37 cellular contexts compared by ENCODE assay signal in the genomic region with DNA sequence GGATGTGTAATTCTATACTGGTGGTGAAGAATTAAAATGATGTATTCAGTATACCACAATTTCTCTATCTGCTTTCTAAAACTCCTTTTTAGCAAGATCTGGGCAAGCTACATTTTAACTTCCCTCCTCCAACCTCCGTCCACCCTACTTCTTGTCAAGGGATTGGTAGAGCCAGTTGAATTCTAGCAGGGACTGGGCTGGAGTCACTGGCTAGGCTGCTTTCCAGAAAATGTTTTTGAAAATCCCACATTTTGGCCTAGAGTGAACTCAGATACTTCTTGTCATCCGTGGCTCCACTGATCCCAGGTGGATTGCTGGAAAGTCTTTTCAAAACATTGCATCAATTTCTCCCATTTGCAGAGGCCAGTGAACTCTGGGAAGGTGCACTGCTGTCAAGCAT. TPM values are rescaled to one million over a fixed set of nuclear protein-coding genes. Genes with fewer than 3 reads are reported as not detected.
"Had no signal": no experiment of that assay in that cellular context is flagged by ENCODE, and none has a peak within 500 bp of the region (broad histone marks: within the 10 kb centered on the region; RNA-seq: fewer than 3 reads in every experiment).

No MANE protein-coding gene starts in this region.

- H3K9me3 ChIP-seq: MG63 had no signal

- H3K27me3 ChIP-seq: MG63 had no signal

- H3K36me3 ChIP-seq: MG63 had no signal

- H3K27ac ChIP-seq: KMS-11 had no signal

- H3K4me3 ChIP-seq: MG63 had no signal

- H3K4me2 ChIP-seq: KMS-11 had no signal

- DNase-seq: Karpas-422, Kasumi-1, MG63, MM.1S, MV-4-11, NCI-H1048, NCI-H1092, NCI-H1092 treated with DMSO at 0.1 percent for 48 hours, NCI-H1105, NCI-H1105 treated with DMSO at 0.1 percent for 48 hours, NCI-H1417, NCI-H1417 treated with DMSO at 0.1 percent for 48 hours, NCI-H1436, NCI-H1436 treated with DMSO at 0.1 percent for 48 hours, NCI-H146, NCI-H1694, NCI-H1694 treated with DMSO at 0.1 percent for 48 hours, NCI-H187, NCI-H187 treated with DMSO at 0.1 percent for 48 hours, NCI-H1930, NCI-H2029, NCI-H2029 treated with DMSO at 0.1 percent for 48 hours, NCI-H2081, NCI-H2081 treated with DMSO at 0.1 percent for 48 hours, NCI-H2107, NCI-H2171, NCI-H2171 treated with DMSO at 0.1 percent for 48 hours, NCI-H2227 treated with DMSO at 0.1 percent for 48 hours, NCI-H226, NCI-H345, NCI-H446 treated with DMSO at 0.1 percent for 48 hours, NCI-H510A had no signal

RNA-seq across cellular contexts. Expression of gene KCNK16, which starts 11.1 kb away (rescaled TPM):
- total RNA-seq: LHCN-M2, M059J, MCF 10A, NCI-H460 had no signal

RNA-seq across cellular contexts. Expression of gene KCNK17, which starts 19.4 kb away (rescaled TPM):
- total RNA-seq: LHCN-M2, M059J, MCF 10A, NCI-H460 had no signal
